ENCODE assay signal across 10 cellular contexts in genomic region chr12:94980577-94980976, GRCh38. TPM values are rescaled to one million over a fixed set of nuclear protein-coding genes. Genes with fewer than 3 reads are reported as not detected.
DNase-seq lines count a peak whose midpoint lies in the region; ATAC-seq, FAIRE-seq and TF ChIP-seq lines count a peak whose summit lies in the region.
"Had no signal": no experiment of that assay in that cellular context is flagged by ENCODE, and none has a peak within 500 bp of the region (broad histone marks: within the 10 kb centered on the region; RNA-seq: fewer than 3 reads in every experiment).

No MANE protein-coding gene starts in this region.

- FAIRE-seq in urothelium cell line (lab: Jason Lieb, UNC), result no peak

- TF ChIP-seq CTCF in brain microvascular endothelial cell (IDR thresholded peaks at IDR 0.05; ENCODE audit: low read depth, low read length, missing control alignments) (peak; percentile 34), MM.1S (IDR thresholded peaks at IDR 0.05; ENCODE audit: low read length) (no peak)

- no peak overlapping the region for H2AFZ ChIP-seq in MM.1S (ENCODE audit: low read length)

- H3K36me3 ChIP-seq in brain microvascular endothelial cell (replicated peaks), result no peaks in the 10 kb centered on the region
- H3K36me3 ChIP-seq in MM.1S (replicated peaks; ENCODE audit: insufficient read depth, low read length), result no peaks in the 10 kb centered on the region; the same call in 1 of the 2 replicates

- no peak overlapping the region for H3K4me2 ChIP-seq in MM.1S (ENCODE audit: low read depth, low read length)

- no peaks in the 10 kb centered on the region for H3K27me3 ChIP-seq in brain microvascular endothelial cell (replicated peaks)
- no peaks in the 10 kb centered on the region for H3K27me3 ChIP-seq in MM.1S (replicated peaks; ENCODE audit: insufficient read depth, low read length)

- H4K20me1 ChIP-seq in MM.1S (ENCODE audit: insufficient read depth, low read length), result 0 out of 2 replicates have a peak, but pooled peaks cover 3% of the 10 kb centered on the region

- no peak for ATAC-seq in GM21515 (IDR thresholded peaks at IDR 0.05; ENCODE audit: unreplicated experiment)

- H3K27ac ChIP-seq in brain microvascular endothelial cell (no peak overlapping the region), MM.1S (ENCODE audit: low read length) (no peak overlapping the region)

- no peaks in the 10 kb centered on the region for H3K9me3 ChIP-seq in MM.1S (replicated peaks; ENCODE audit: insufficient read depth, low read length)

- no peaks in the 10 kb centered on the region for H3F3A ChIP-seq in MM.1S (ENCODE audit: insufficient read depth, low read length)

- H3K79me2 ChIP-seq in MM.1S (ENCODE audit: low read length), result peaks cover 36% of the 10 kb centered on the region

- no peaks in the 10 kb centered on the region for H3K4me1 ChIP-seq in MM.1S (ENCODE audit: low read length)

- H3K9ac ChIP-seq in MM.1S (ENCODE audit: low read length), result no peak overlapping the region

- peak; percentile 39 for DNase-seq in DMS53 (lab: John Stamatoyannopoulos, UW)
- peak; percentile 65 for DNase-seq in Jurkat, Clone E6-1 (ENCODE audit: low read depth, low spot score)
- DNase-seq in brain microvascular endothelial cell, result no peak
- peak; percentile 39 for DNase-seq in myocyte (ENCODE audit: low read depth)
- DNase-seq in urothelium cell line (ENCODE audit: low spot score), result no peak
- no peak for DNase-seq in SKM-1 treated with dmso at 0.1 percent for 144 hours (lab: John Stamatoyannopoulos, UW; ENCODE audit: unreplicated experiment)
- no peak for DNase-seq in MM.1S
- DNase-seq: mesendoderm, NCI-H524 treated with DMSO at 0.1 percent for 48 hours had no signal

- H3K9me2 ChIP-seq in MM.1S (replicated peaks; ENCODE audit: insufficient read depth, low read length), result no peaks in the 10 kb centered on the region

- in situ Hi-C loops in brain microvascular endothelial cell (cut with HindIII; ENCODE audit: low pct_ligation_motif_present, low sequenced_read_pairs), result no loop called here

- H3K4me3 ChIP-seq in Jurkat, Clone E6-1 (ENCODE audit: low read length), result no peak overlapping the region
- no peak overlapping the region for H3K4me3 ChIP-seq in brain microvascular endothelial cell (ENCODE audit: low read depth, low read length)
- no peak overlapping the region for H3K4me3 ChIP-seq in MM.1S (ENCODE audit: low read length)

RNA-seq across cellular contexts. Expression of gene NDUFA12, which starts 22.9 kb away (rescaled TPM):
- polyA plus RNA-seq in Jurkat, Clone E6-1 (2012; ENCODE audit: insufficient read depth, insufficient read length), result 358 TPM
- total RNA-seq in myocyte, result 254 and 256 TPM in 2 replicates
- 137 TPM for polyA plus RNA-seq in myocyte (2012)

Comparison
In these comparisons a context has a peak if more than half of its experiments do, and no peak if none do; other contexts are left out.
1. DNase-seq: peak in DMS53 (single experiment), Jurkat, Clone E6-1 (single experiment) and myocyte (single experiment); none in brain microvascular endothelial cell (single experiment), urothelium cell line (single experiment), SKM-1 treated with dmso at 0.1 percent for 144 hours (single experiment) and MM.1S (single experiment).